ENCODE assay signal across 12 cellular contexts in genomic region chr5:80153586-80154126, GRCh38.
DNase-seq lines count a peak whose midpoint lies in the region.
"Had no signal": no experiment of that assay in that cellular context is flagged by ENCODE, and none has a peak within 500 bp of the region (broad histone marks: within the 10 kb centered on the region; RNA-seq: fewer than 3 reads in every experiment).

No MANE protein-coding gene starts in this region.

- H3K9ac ChIP-seq in trophoblast cell (ENCODE audit: low read length): no peak overlapping the region
- H3K9ac ChIP-seq: neural progenitor cell had no signal

- peaks cover 1 to 12% of the 10 kb centered on the region in 2 experiments for H3K4me1 ChIP-seq in trophoblast cell (ENCODE audit: control insufficient read depth in 1 of 2, insufficient read depth in 2 of 2, low read length in 2 of 2)

- no peak overlapping the region for H2BK120ac ChIP-seq in trophoblast cell (ENCODE audit: insufficient read depth, low read length, poor library complexity)

- H3K27me3 Mint-ChIP-seq in T-helper 2 cell treated with Interferon-gamma antibody and Interleukin-4, amounts not matched to agents 5 μg/mL and 100 μg/mL, for 36 hours (ENCODE audit: low read depth): no peaks in the 10 kb centered on the region

- no peaks in the 10 kb centered on the region for H3K9me3 Mint-ChIP-seq in T-helper 2 cell treated with Interferon-gamma antibody and Interleukin-4, amounts not matched to agents 5 μg/mL and 100 μg/mL, for 36 hours
- H3K9me3 Mint-ChIP-seq: neural progenitor cell had no signal

- H3K4ac ChIP-seq in trophoblast cell (ENCODE audit: low read depth, low read length): no peak overlapping the region

- H3K4me2 ChIP-seq in trophoblast cell (ENCODE audit: low read length): no peak overlapping the region
- H3K4me2 ChIP-seq: neural progenitor cell had no signal

- no peaks in the 10 kb centered on the region for H3K27me3 ChIP-seq in trophoblast cell (ENCODE audit: insufficient read depth, low read length)
- H3K27me3 ChIP-seq: neural progenitor cell, testis had no signal

- peaks cover 75% of the 10 kb centered on the region for H3K36me3 Mint-ChIP-seq in T-helper 2 cell treated with Interferon-gamma antibody and Interleukin-4, amounts not matched to agents 5 μg/mL and 100 μg/mL, for 36 hours (ENCODE audit: low read depth)

- peaks cover 27 to 44% of the 10 kb centered on the region in 2 experiments for H3K36me3 ChIP-seq in trophoblast cell (ENCODE audit: control insufficient read depth in 1 of 2, insufficient read depth in 2 of 2, low read length in 2 of 2)

- H3K23ac ChIP-seq in trophoblast cell (ENCODE audit: low read length): no peak overlapping the region

- no peak overlapping the region for H2AK5ac ChIP-seq in trophoblast cell (ENCODE audit: low read length)

- H2AFZ ChIP-seq in trophoblast cell (ENCODE audit: insufficient read depth, low read length, poor library complexity): no peak overlapping the region
- H2AFZ ChIP-seq: neural progenitor cell had no signal

- no peak overlapping the region for H4K91ac ChIP-seq in trophoblast cell (ENCODE audit: low read depth, low read length)

- peaks cover 42% of the 10 kb centered on the region for H3K4me1 Mint-ChIP-seq in T-helper 2 cell treated with Interferon-gamma antibody and Interleukin-4, amounts not matched to agents 5 μg/mL and 100 μg/mL, for 36 hours (ENCODE audit: low read depth)

- no peak overlapping the region for H3K4me3 ChIP-seq in trophoblast cell (ENCODE audit: low read depth, low read length)
- H3K4me3 ChIP-seq: neural progenitor cell, testis had no signal

- no peak overlapping the region for H3K18ac ChIP-seq in trophoblast cell (ENCODE audit: low read length)

- H3K4me3 Mint-ChIP-seq in T-helper 2 cell treated with Interferon-gamma antibody and Interleukin-4, amounts not matched to agents 5 μg/mL and 100 μg/mL, for 36 hours: peak overlapping the region; percentile 15
- H3K4me3 Mint-ChIP-seq: neural progenitor cell had no signal

- H3K79me2 ChIP-seq in trophoblast cell (ENCODE audit: control insufficient read depth, insufficient read depth, low read length, poor library complexity): no peaks in the 10 kb centered on the region

- peak overlapping the region; percentile 52 for H3K27ac Mint-ChIP-seq in T-helper 2 cell treated with Interferon-gamma antibody and Interleukin-4, amounts not matched to agents 5 μg/mL and 100 μg/mL, for 36 hours
- H3K27ac Mint-ChIP-seq: neural progenitor cell had no signal

- WGBS in trophoblast cell (ENCODE audit: extremely low coverage, insufficient coverage, insufficient read length): no CpG with 5 or more reads among the region's 8 CpGs

- no peak overlapping the region for H3K27ac ChIP-seq in trophoblast cell (ENCODE audit: low read depth, low read length)
- H3K27ac ChIP-seq: neural progenitor cell, testis had no signal

- peak overlapping the region; percentile 15 for H2BK12ac ChIP-seq in trophoblast cell (ENCODE audit: low read length)

- peak; percentile 76 for DNase-seq in HT-29 (ENCODE audit: low spot score)
- DNase-seq in T-helper 2 cell treated with Interferon-gamma antibody and Interleukin-4, amounts not matched to agents 5 μg/mL and 100 μg/mL, for 36 hours (ENCODE audit: low spot score): no peak
- peak; percentile 81 for DNase-seq in globus pallidus (ENCODE audit: low spot score)
- DNase-seq in trophoblast cell: no peak
- DNase-seq in stimulated activated CD4-positive, alpha-beta T cell treated with anti-CD3 and anti-CD28 coated beads, Interleukin-12 subunit alpha, Interleukin-12 subunit beta, amount 100 ng/mL, for 4 hours: no peak
- no peak for DNase-seq in NCI-H446 (lab: John Stamatoyannopoulos, UW)
- DNase-seq in NCI-H1105 treated with DMSO at 0.1 percent for 48 hours (lab: John Stamatoyannopoulos, UW): no peak
- DNase-seq: DMS153, NCI-H1417 treated with DMSO at 0.1 percent for 48 hours, OCI-M1, testis had no signal

- H3K9me3 ChIP-seq in trophoblast cell (ENCODE audit: insufficient read depth, low read depth, low read length): no peaks in the 10 kb centered on the region
- H3K9me3 ChIP-seq: testis had no signal

- peaks cover 5% of the 10 kb centered on the region for H3K79me1 ChIP-seq in trophoblast cell (ENCODE audit: low read length)

- no peak overlapping the region for H4K8ac ChIP-seq in trophoblast cell (ENCODE audit: low read depth, low read length)

- no peak overlapping the region for H3K14ac ChIP-seq in trophoblast cell (ENCODE audit: low read length)

- H2BK5ac ChIP-seq in trophoblast cell (ENCODE audit: low read depth, low read length, poor library complexity): no peak overlapping the region

- H4K12ac ChIP-seq in trophoblast cell (ENCODE audit: low read depth, low read length): no peak overlapping the region

Comparison
In these comparisons a context has a peak if more than half of its experiments do, and no peak if none do; other contexts are left out.
1. DNase-seq: peak in HT-29 (single experiment) and globus pallidus (single experiment); none in T-helper 2 cell treated with Interferon-gamma antibody and Interleukin-4, amounts not matched to agents 5 μg/mL and 100 μg/mL, for 36 hours (single experiment), trophoblast cell (0 of 2), stimulated activated CD4-positive, alpha-beta T cell treated with anti-CD3 and anti-CD28 coated beads, Interleukin-12 subunit alpha, Interleukin-12 subunit beta, amount 100 ng/mL, for 4 hours (single experiment), NCI-H446 (0 of 2) and NCI-H1105 treated with DMSO at 0.1 percent for 48 hours (single experiment).